8 cellular contexts compared by ENCODE assay signal in the genomic region with DNA sequence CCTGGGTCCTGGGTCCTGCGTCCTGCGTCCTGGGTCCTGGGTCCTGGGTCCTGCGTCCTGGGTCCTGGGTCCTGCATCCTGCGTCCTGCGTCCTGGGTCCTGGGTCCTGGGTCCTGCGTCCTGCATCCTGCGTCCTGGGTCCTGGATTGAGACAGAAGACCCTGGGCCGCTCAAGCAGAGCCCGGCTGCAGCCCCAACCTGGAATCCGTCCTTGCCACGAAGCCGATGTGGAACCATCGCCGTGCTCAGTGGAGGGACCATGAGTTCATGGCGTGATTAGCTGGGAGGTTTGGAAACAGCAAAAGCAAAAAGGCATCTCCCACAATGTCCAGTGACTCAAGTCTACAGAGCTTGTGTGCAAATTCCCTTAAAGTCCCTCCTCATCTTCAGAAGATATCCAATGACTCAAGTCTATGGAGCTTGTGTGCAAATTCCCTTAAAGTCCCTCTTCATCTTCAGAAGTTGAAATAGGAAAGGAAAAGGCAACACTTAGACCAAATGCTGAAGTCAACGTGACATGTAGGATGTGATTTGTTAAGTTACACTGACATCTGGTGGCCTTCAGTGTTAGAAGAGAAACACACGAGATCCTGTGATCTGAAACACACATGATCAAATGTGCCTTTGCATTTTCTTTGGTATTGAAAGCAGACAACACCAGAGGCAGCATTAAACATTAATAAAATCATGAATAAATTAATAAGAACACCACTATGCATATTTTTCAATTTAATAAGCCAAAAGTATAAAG.
DNase-seq lines count a peak whose midpoint lies in the region; ATAC-seq, FAIRE-seq and TF ChIP-seq lines count a peak whose summit lies in the region.
"Had no signal": no experiment of that assay in that cellular context is flagged by ENCODE, and none has a peak within 500 bp of the region (broad histone marks: within the 10 kb centered on the region; RNA-seq: fewer than 3 reads in every experiment).

No MANE protein-coding gene starts in this region.

- peaks cover 22 to 64% of the 10 kb centered on the region in 2 experiments; a peak in 4 of 5 replicates for H3K27me3 ChIP-seq in K562 (ENCODE audit: control insufficient read depth in 2 of 2, insufficient read depth in 2 of 2, low read length in 2 of 2)
- no peaks in the 10 kb centered on the region for H3K27me3 ChIP-seq in osteoblast (ENCODE audit: insufficient read depth, low read length)

- DNase-seq in GM04503 (ENCODE audit: low read depth) (peak; percentile 2), NCI-H1092 treated with DMSO at 0.1 percent for 48 hours (lab: John Stamatoyannopoulos, UW) (peak; percentile 36), K562 (ENCODE audit: extremely low read depth in 1 of 4, low spot score in 3 of 4) (peak in 3 of 4 experiments; percentile 38 to 67 (median 48)), mucosa of descending colon (peak in 1 of 3 donors; percentile 61), T-helper 9 cell (no peak), iPS-NIHi7 (ENCODE audit: extremely low spot score) (no peak), osteoblast (ENCODE audit: insufficient read length, low spot score, missing footprints) (no peak)

- no peaks in the 10 kb centered on the region for H3K79me2 ChIP-seq in K562 (ENCODE audit: control insufficient read depth, insufficient read depth, low read length)
- H3K79me2 ChIP-seq in osteoblast (ENCODE audit: insufficient read depth, low read length), result no peaks in the 10 kb centered on the region

- H3K4me2 ChIP-seq in K562 (ENCODE audit: insufficient read depth, low read length), result no peak overlapping the region
- H3K4me2 ChIP-seq in osteoblast (ENCODE audit: insufficient read depth, low read length), result no peak overlapping the region

- H4K20me1 ChIP-seq in K562 (replicated peaks; ENCODE audit: control insufficient read depth, insufficient read depth, low read length), result peaks cover 9% of the 10 kb centered on the region; the same call in 1 of the 2 replicates
- H4K20me1 ChIP-seq in osteoblast (ENCODE audit: insufficient read depth, low read length), result no peaks in the 10 kb centered on the region

- peak; percentile 68; the same call in 2 of the 3 replicates for ATAC-seq in K562
- peak; percentile 65 for ATAC-seq in mucosa of descending colon

- intact Hi-C loops in K562 (cut with micrococcal nuclease) (no loop called here), mucosa of descending colon (cut with DNase I, micrococcal nuclease) (no loop called here)

- BruUV-seq in K562 (replicated peaks; lab: Mats Ljungman, UMichigan), result no TSS peak

- TF ChIP-seq CTCF in K562 (IDR thresholded peaks at IDR 0.05 in 2 of 3, conservative IDR thresholded peaks at IDR 0.05 in 1 of 3; ENCODE audit: insufficient read depth in 2 of 3, low read depth in 1 of 3, low read length in 3 of 3) (peak; percentile 46 to 75 (median 64); a peak in 5 of 6 replicates), mucosa of descending colon (IDR thresholded peaks at IDR 0.05) (no peak), osteoblast (IDR thresholded peaks at IDR 0.05; ENCODE audit: extremely low read depth, low read depth, low read length) (no peak)

- POLR2A ChIA-PET in K562 (lab: Yijun Ruan, JAX), result interaction anchor here (0.6 to 0.7 kb wide), 2 partner anchors 29 to 32 kb away, joined by 3 read pairs; no protein-coding TSS in a partner anchor

- WGBS in K562 (ENCODE audit: insufficient coverage, low coverage, missing lambda C conversion rate), result 6% methylated on average over 16 of the region's 17 CpGs

- H3K9me3 ChIP-seq in K562 (replicated peaks; ENCODE audit: control insufficient read depth, insufficient read depth, low read depth, low read length), result no peaks in the 10 kb centered on the region
- no peaks in the 10 kb centered on the region for H3K9me3 ChIP-seq in mucosa of descending colon
- no peaks in the 10 kb centered on the region for H3K9me3 ChIP-seq in osteoblast (ENCODE audit: low read depth, low read length)
- H3K9me3 ChIP-seq: thoracic aorta had no signal

- peak; percentile 96 for FAIRE-seq in K562 (lab: Jason Lieb, UNC)

- no peaks in the 10 kb centered on the region for H3K9me1 ChIP-seq in K562 (ENCODE audit: control insufficient read depth, insufficient read depth, low read length)

- TF ChIP-seq RAD21 in K562 (CRISPR knock-in tag; conservative IDR thresholded peaks at IDR 0.05 in 1 of 2, IDR thresholded peaks at IDR 0.05 in 1 of 2), result peak; percentile 69 to 89

- H3K27ac ChIP-seq in K562 (ENCODE audit: extremely low read depth, low read depth, low read length) (no peak overlapping the region), osteoblast (ENCODE audit: low read depth, low read length) (no peak overlapping the region)
- H3K27ac ChIP-seq: thoracic aorta had no signal

- CTCF ChIA-PET in K562 (lab: Yijun Ruan, JAX; ENCODE audit: low intra/inter-chr PET ratio), result interaction anchor here (0.6 to 1.2 kb wide), 4 partner anchors 351 to 975 kb away, joined by 4 to 5 read pairs (median 4); no protein-coding TSS in a partner anchor

- in situ Hi-C loops in K562 (cut with MboI), result no loop called here

- no peak overlapping the region for H3K9ac ChIP-seq in K562 (ENCODE audit: insufficient read depth in 1 of 2, low read depth in 2 of 2, low read length in 2 of 2)

- H3K4me1 ChIP-seq in K562 (replicated peaks in 1 of 2; ENCODE audit: control insufficient read depth in 2 of 2, insufficient read depth in 2 of 2, low read length in 2 of 2) (no peaks in the 10 kb centered on the region), mucosa of descending colon (ENCODE audit: low read depth) (peaks cover 11% of the 10 kb centered on the region), osteoblast (ENCODE audit: insufficient read depth, low read length) (no peaks in the 10 kb centered on the region)

- no peak overlapping the region for H2AFZ ChIP-seq in K562 (ENCODE audit: low read depth, low read length)
- no peak overlapping the region for H2AFZ ChIP-seq in osteoblast (ENCODE audit: low read length)

- TF ChIP-seq POLR2A in K562 (conservative IDR thresholded peaks at IDR 0.05), result no peak

- TF ChIP-seq EP300 in K562 (IDR thresholded peaks at IDR 0.05; ENCODE audit: low read length), result no peak

- no peaks in the 10 kb centered on the region for H3K36me3 ChIP-seq in K562 (ENCODE audit: control insufficient read depth, insufficient read depth, low read length)
- H3K36me3 ChIP-seq in mucosa of descending colon (ENCODE audit: low read depth), result no peaks in the 10 kb centered on the region
- no peaks in the 10 kb centered on the region for H3K36me3 ChIP-seq in osteoblast (ENCODE audit: insufficient read depth, low read length)
- H3K36me3 ChIP-seq: thoracic aorta had no signal

- H3K4me3 ChIP-seq in K562 (no peak overlapping the region), mucosa of descending colon (no peak overlapping the region), osteoblast (ENCODE audit: insufficient read depth, low read length) (no peak overlapping the region)
- H3K4me3 ChIP-seq: thoracic aorta had no signal

TF ChIP-seq in K562, 482 proteins besides CTCF, POLR2A, EP300 and RAD21:
- peak; percentile 50 to 51; a peak in 2 of 4 replicates for TF ChIP-seq FOXK2 (conservative IDR thresholded peaks at IDR 0.05 in 1 of 2, IDR thresholded peaks at IDR 0.05 in 1 of 2; ENCODE audit: low read depth in 2 of 2)
- no peak for TF ChIP-seq BMI1 (IDR thresholded peaks at IDR 0.05; ENCODE audit: low read length)
- TF ChIP-seq RHOXF2B (CRISPR knock-in tag; conservative IDR thresholded peaks at IDR 0.05), result no peak
- TF ChIP-seq ELF4 (CRISPR knock-in tag; IDR thresholded peaks at IDR 0.05), result 0 out of 2 replicates have a peak, but pooled peaks have one; percentile 27
- no peak for TF ChIP-seq MCM2 (IDR thresholded peaks at IDR 0.05; ENCODE audit: low read depth)
- peak; percentile 74 for TF ChIP-seq DEAF1 (CRISPR knock-in tag; IDR thresholded peaks at IDR 0.05)
- TF ChIP-seq, protein P1, sequence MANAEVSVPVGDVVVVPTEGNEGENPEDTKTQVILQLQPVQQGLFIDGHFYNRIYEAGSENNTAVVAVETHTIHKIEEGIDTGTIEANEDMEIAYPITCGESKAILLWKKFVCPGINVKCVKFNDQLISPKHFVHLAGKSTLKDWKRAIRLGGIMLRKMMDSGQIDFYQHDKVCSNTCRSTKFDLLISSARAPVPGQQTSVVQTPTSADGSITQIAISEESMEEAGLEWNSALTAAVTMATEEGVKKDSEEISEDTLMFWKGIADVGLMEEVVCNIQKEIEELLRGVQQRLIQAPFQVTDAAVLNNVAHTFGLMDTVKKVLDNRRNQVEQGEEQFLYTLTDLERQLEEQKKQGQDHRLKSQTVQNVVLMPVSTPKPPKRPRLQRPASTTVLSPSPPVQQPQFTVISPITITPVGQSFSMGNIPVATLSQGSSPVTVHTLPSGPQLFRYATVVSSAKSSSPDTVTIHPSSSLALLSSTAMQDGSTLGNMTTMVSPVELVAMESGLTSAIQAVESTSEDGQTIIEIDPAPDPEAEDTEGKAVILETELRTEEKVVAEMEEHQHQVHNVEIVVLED (CRISPR knock-in tag; IDR thresholded peaks at IDR 0.05), result 0 out of 2 replicates have a peak, but pooled peaks have one; percentile 22
- TF ChIP-seq HMG20B (CRISPR knock-in tag; IDR thresholded peaks at IDR 0.05), result no peak
- TF ChIP-seq SMC3 (conservative IDR thresholded peaks at IDR 0.05; ENCODE audit: insufficient read depth, low read depth, low read length), result peak; percentile 56; the same call in 1 of the 2 replicates
- no peak for TF ChIP-seq CSDE1 (IDR thresholded peaks at IDR 0.05)
- no peak for TF ChIP-seq EGR1 (conservative IDR thresholded peaks at IDR 0.05)

Comparison
In these comparisons a context has a peak if more than half of its experiments do, and no peak if none do; other contexts are left out.
1. DNase-seq: peak in GM04503 (single experiment), NCI-H1092 treated with DMSO at 0.1 percent for 48 hours (single experiment) and K562 (3 of 4); none in T-helper 9 cell (single experiment), iPS-NIHi7 (single experiment) and osteoblast (single experiment).
2. CTCF ChIP-seq: peak in K562 (3 of 3); none in mucosa of descending colon (single experiment) and osteoblast (single experiment).